29 cellular contexts compared by ENCODE assay signal in genomic region chr12:97957109-97957508, GRCh38.
"Had no signal": no experiment of that assay in that cellular context is flagged by ENCODE, and none has a peak within 500 bp of the region (broad histone marks: within the 10 kb centered on the region; RNA-seq: fewer than 3 reads in every experiment).

No MANE protein-coding gene starts in this region.

- H3K4me1 ChIP-seq: stomach, suprapubic skin, testis, thyroid gland, tibial artery, tibial nerve, transverse colon, upper lobe of left lung, upper lobe of right lung, uterus, vagina had no signal

- H3K4me1 Mint-ChIP-seq: stimulated activated effector memory CD8-positive, alpha-beta T cell treated with anti-CD3 and anti-CD28 coated beads, Interleukin-12 subunit alpha, Interleukin-12 subunit beta, amount 100 ng/mL, for 72 hours; stimulated activated memory B cell treated with anti-CD40 and anti-IgM and Interleukin-4, amounts not matched to agents 10 μg/mL and 1 μg/mL and 100 μg/mL, for 72 hours; stimulated activated naive B cell treated with anti-CD40 and anti-IgM and Interleukin-4, amounts not matched to agents 10 μg/mL and 1 μg/mL and 100 μg/mL, for 72 hours; stimulated activated naive CD8-positive, alpha-beta T cell treated with anti-CD3 and anti-CD28 coated beads, Interleukin-15, amount 100 ng/mL, for 72 hours had no signal

- H3K4me3 Mint-ChIP-seq: stimulated activated effector memory CD8-positive, alpha-beta T cell treated with anti-CD3 and anti-CD28 coated beads, Interleukin-12 subunit alpha, Interleukin-12 subunit beta, amount 100 ng/mL, for 72 hours; stimulated activated memory B cell treated with anti-CD40 and anti-IgM and Interleukin-4, amounts not matched to agents 10 μg/mL and 1 μg/mL and 100 μg/mL, for 72 hours; stimulated activated naive B cell treated with anti-CD40 and anti-IgM and Interleukin-4, amounts not matched to agents 10 μg/mL and 1 μg/mL and 100 μg/mL, for 72 hours; stimulated activated naive CD8-positive, alpha-beta T cell treated with anti-CD3 and anti-CD28 coated beads, Interleukin-15, amount 100 ng/mL, for 72 hours; stimulated activated naive CD8-positive, alpha-beta T cell treated with anti-CD3 and anti-CD28 coated beads, Interleukin-15, Interleukin-2, amounts not matched to agents 100 ng/mL and 50 ng/mL, for 24 hours; type B pancreatic cell had no signal

- H3K27ac ChIP-seq: stomach, suprapubic skin, testis, thoracic aorta, thyroid gland, tibial artery, tibial nerve, transverse colon, upper lobe of left lung, upper lobe of right lung, uterus, vagina had no signal

- H3K4me3 ChIP-seq: stomach, suprapubic skin, testis, thoracic aorta, thyroid gland, tibial artery, tibial nerve, transverse colon, upper lobe of left lung, upper lobe of right lung, uterus, vagina had no signal

- ATAC-seq: stimulated activated effector memory CD8-positive, alpha-beta T cell treated with anti-CD3 and anti-CD28 coated beads, Interleukin-12 subunit alpha, Interleukin-12 subunit beta, amount 100 ng/mL, for 72 hours; stimulated activated memory B cell treated with anti-CD40 and anti-IgM and Interleukin-4, amounts not matched to agents 10 μg/mL and 1 μg/mL and 100 μg/mL, for 72 hours; stimulated activated naive B cell treated with anti-CD40 and anti-IgM and Interleukin-4, amounts not matched to agents 10 μg/mL and 1 μg/mL and 100 μg/mL, for 72 hours; stimulated activated naive CD8-positive, alpha-beta T cell treated with anti-CD3 and anti-CD28 coated beads, Interleukin-15, amount 100 ng/mL, for 72 hours; stimulated activated naive CD8-positive, alpha-beta T cell treated with anti-CD3 and anti-CD28 coated beads, Interleukin-15, Interleukin-2, amounts not matched to agents 100 U/mL and 50 U/mL, for 24 hours; upper lobe of right lung had no signal

- FAIRE-seq: urothelium cell line had no signal

- H3K36me3 Mint-ChIP-seq: stimulated activated effector memory CD8-positive, alpha-beta T cell treated with anti-CD3 and anti-CD28 coated beads, Interleukin-12 subunit alpha, Interleukin-12 subunit beta, amount 100 ng/mL, for 72 hours; stimulated activated memory B cell treated with anti-CD40 and anti-IgM and Interleukin-4, amounts not matched to agents 10 μg/mL and 1 μg/mL and 100 μg/mL, for 72 hours; stimulated activated naive B cell treated with anti-CD40 and anti-IgM and Interleukin-4, amounts not matched to agents 10 μg/mL and 1 μg/mL and 100 μg/mL, for 72 hours had no signal

- H3K27ac Mint-ChIP-seq: stimulated activated effector memory CD8-positive, alpha-beta T cell treated with anti-CD3 and anti-CD28 coated beads, Interleukin-12 subunit alpha, Interleukin-12 subunit beta, amount 100 ng/mL, for 72 hours; stimulated activated memory B cell treated with anti-CD40 and anti-IgM and Interleukin-4, amounts not matched to agents 10 μg/mL and 1 μg/mL and 100 μg/mL, for 72 hours; stimulated activated naive B cell treated with anti-CD40 and anti-IgM and Interleukin-4, amounts not matched to agents 10 μg/mL and 1 μg/mL and 100 μg/mL, for 72 hours; stimulated activated naive CD8-positive, alpha-beta T cell treated with anti-CD3 and anti-CD28 coated beads, Interleukin-15, amount 100 ng/mL, for 72 hours; stimulated activated naive CD8-positive, alpha-beta T cell treated with anti-CD3 and anti-CD28 coated beads, Interleukin-15, Interleukin-2, amounts not matched to agents 100 ng/mL and 50 ng/mL, for 24 hours; type B pancreatic cell had no signal

- H3K9me3 ChIP-seq: testis, thoracic aorta, thyroid gland, transverse colon, uterus, vagina had no signal

- H3K36me3 ChIP-seq: stomach, suprapubic skin, thoracic aorta, thyroid gland, tibial artery, tibial nerve, transverse colon, upper lobe of left lung, upper lobe of right lung, uterus, vagina had no signal

- H3K27me3 Mint-ChIP-seq: stimulated activated memory B cell treated with anti-CD40 and anti-IgM and Interleukin-4, amounts not matched to agents 10 μg/mL and 1 μg/mL and 100 μg/mL, for 72 hours; stimulated activated naive CD8-positive, alpha-beta T cell treated with anti-CD3 and anti-CD28 coated beads, Interleukin-15, amount 100 ng/mL, for 72 hours; stimulated activated naive CD8-positive, alpha-beta T cell treated with anti-CD3 and anti-CD28 coated beads, Interleukin-15, Interleukin-2, amounts not matched to agents 100 ng/mL and 50 ng/mL, for 24 hours had no signal

- DNase-seq: stimulated activated CD4-positive, alpha-beta T cell treated with anti-CD3 and anti-CD28 coated beads, Interleukin-2, amount 100 ng/mL, for 48 hours; stimulated activated CD4-positive, alpha-beta T cell treated with anti-CD3 and anti-CD28 coated beads, Interleukin-4, amount 100 ng/mL, for 1 hour; stimulated activated CD4-positive, alpha-beta T cell treated with anti-CD3 and anti-CD28 coated beads, Interleukin-4, amount 100 ng/mL, for 24 hours; stimulated activated CD4-positive, alpha-beta T cell treated with anti-CD3 and anti-CD28 coated beads, Interleukin-4, amount 100 ng/mL, for 4 hours; stimulated activated CD8-positive, alpha-beta memory T cell treated with anti-CD3 and anti-CD28 coated beads, Interleukin-4, amount 100 ng/mL, for 48 hours; stimulated activated naive B cell treated with anti-CD40 and anti-IgM and Interleukin-4, amounts not matched to agents 10 μg/mL and 1 μg/mL and 100 μg/mL, for 72 hours; stimulated activated naive CD4-positive, alpha-beta T cell; stimulated activated naive CD4-positive, alpha-beta T cell treated with Interleukin-2 at 50 U/mL for 16 hours; stimulated activated naive CD8-positive, alpha-beta T cell treated with anti-CD3 and anti-CD28 coated beads, Interleukin-15, amount 100 ng/mL, for 72 hours; stimulated activated naive CD8-positive, alpha-beta T cell treated with anti-CD3 and anti-CD28 coated beads, Interleukin-15, Interleukin-2, amounts not matched to agents 100 U/mL and 50 U/mL, for 24 hours; stomach; substantia nigra; testis; thyroid gland; tibial artery; transverse colon; trophoblast cell; upper lobe of left lung; upper lobe of right lung; uterus had no signal

- H3K27me3 ChIP-seq: stomach, suprapubic skin, testis, thyroid gland, tibial artery, tibial nerve, transverse colon, upper lobe of left lung, upper lobe of right lung, uterus, vagina had no signal
